16 cellular contexts compared by ENCODE assay signal in the genomic region with DNA sequence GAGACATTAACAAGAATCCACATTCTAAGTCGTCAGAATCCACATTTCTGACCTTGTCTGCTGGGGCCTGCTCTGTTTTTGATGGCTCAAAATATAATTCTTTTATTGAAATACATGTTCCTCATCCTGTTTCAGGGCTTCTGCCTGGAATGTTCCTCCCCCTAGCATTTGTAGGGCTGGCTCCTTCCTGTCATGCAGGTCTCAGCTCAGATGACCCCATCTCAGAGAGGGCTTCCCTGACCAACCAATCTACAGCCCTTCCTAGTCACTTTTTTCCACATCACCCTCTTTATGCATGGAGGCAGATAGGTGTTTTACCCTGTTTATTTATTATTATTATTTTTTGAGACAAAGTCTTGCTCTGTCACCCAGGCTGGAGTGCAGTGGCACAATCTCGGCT.
"Had no signal": no experiment of that assay in that cellular context is flagged by ENCODE, and none has a peak within 500 bp of the region (broad histone marks: within the 10 kb centered on the region; RNA-seq: fewer than 3 reads in every experiment).

No MANE protein-coding gene starts in this region.

- H3K27me3 ChIP-seq: cardiac muscle cell had no signal

- DNase-seq: activated CD4-positive, alpha-beta T cell treated with anti-CD3 and anti-CD28 coated beads for 36 hours; activated effector memory CD4-positive, alpha-beta T cell treated with anti-CD3 and anti-CD28 coated beads, Interleukin-2, amount 50 U/mL, for 16 hours; activated T-cell treated with anti-CD3 and anti-CD28 coated beads for 4 hours; effector CD4-positive, alpha-beta T cell; foreskin melanocyte; head of caudate nucleus; left cardiac atrium; mucosa of descending colon; occipital lobe; stimulated activated CD4-positive, alpha-beta T cell treated with anti-CD3 and anti-CD28 coated beads, Interleukin-15, amount 100 ng/mL, for 24 hours; stimulated activated CD4-positive, alpha-beta T cell treated with anti-CD3 and anti-CD28 coated beads, Interleukin-4, amount 100 ng/mL, for 24 hours; stimulated activated naive CD8-positive, alpha-beta T cell treated with anti-CD3 and anti-CD28 coated beads, Interleukin-15, amount 100 ng/mL, for 72 hours; WERI-Rb-1 had no signal

- H3K9me3 ChIP-seq: thoracic aorta had no signal

- H3K9me3 Mint-ChIP-seq: natural killer cell treated with Interleukin-12 subunit alpha and Interleukin-12 subunit beta and Interleukin-15 and Interleukin-18, amount 100 ng/mL, for 72 hours had no signal

- H3K4me3 ChIP-seq: cardiac muscle cell, mucosa of descending colon, thoracic aorta had no signal

- H3K4me3 Mint-ChIP-seq: activated CD4-positive, alpha-beta T cell treated with anti-CD3 and anti-CD28 coated beads for 36 hours; natural killer cell treated with Interleukin-12 subunit alpha and Interleukin-12 subunit beta and Interleukin-15 and Interleukin-18, amount 100 ng/mL, for 72 hours had no signal

- H3K27me3 Mint-ChIP-seq: activated CD4-positive, alpha-beta T cell treated with anti-CD3 and anti-CD28 coated beads for 36 hours; natural killer cell treated with Interleukin-12 subunit alpha and Interleukin-12 subunit beta and Interleukin-15 and Interleukin-18, amount 100 ng/mL, for 72 hours; stimulated activated naive CD8-positive, alpha-beta T cell treated with anti-CD3 and anti-CD28 coated beads, Interleukin-15, amount 100 ng/mL, for 72 hours had no signal

- H3K36me3 ChIP-seq: cardiac muscle cell, thoracic aorta had no signal

- H3K27ac ChIP-seq: cardiac muscle cell, thoracic aorta, WERI-Rb-1 had no signal
